19 cellular contexts compared by ENCODE assay signal in genomic region chr7:126486806-126487205, GRCh38.
DNase-seq lines count a peak whose midpoint lies in the region; ATAC-seq and TF ChIP-seq lines count a peak whose summit lies in the region.
"Had no signal": no experiment of that assay in that cellular context is flagged by ENCODE, and none has a peak within 500 bp of the region (broad histone marks: within the 10 kb centered on the region; RNA-seq: fewer than 3 reads in every experiment).

No MANE protein-coding gene starts in this region.

- TF ChIP-seq POLR2A in body of pancreas (IDR thresholded peaks at IDR 0.05) = no peak

- no peak for TF ChIP-seq CTCF in body of pancreas (IDR thresholded peaks at IDR 0.05)

- no peaks in the 10 kb centered on the region for H3K27me3 ChIP-seq in body of pancreas
- H3K27me3 ChIP-seq: BLaER1 treated with 17β-estradiol and CSF1 and Interleukin-3, amounts not matched to agents 10 nM and 100 nM had no signal

- H3K9me3 ChIP-seq in body of pancreas = no peaks in the 10 kb centered on the region
- H3K9me3 ChIP-seq: A549, Caco-2 had no signal

- intact Hi-C loops in body of pancreas (cut with DNase I) = no loop called here

- no peaks in the 10 kb centered on the region for H3K36me3 ChIP-seq in body of pancreas (replicated peaks in 1 of 2; ENCODE audit: insufficient read depth in 1 of 2, low read depth in 2 of 2)
- H3K36me3 ChIP-seq: BLaER1 treated with 17β-estradiol and CSF1 and Interleukin-3, amounts not matched to agents 10 nM and 100 nM had no signal

- no peaks in the 10 kb centered on the region for H3K4me1 ChIP-seq in body of pancreas
- H3K4me1 ChIP-seq: A549, Caco-2 had no signal

- no peak for ATAC-seq in SK-N-SH treated with all-trans-retinoic acid at 6 μM for 48 hours
- ATAC-seq in body of pancreas = no peak
- ATAC-seq: A549; CD8-positive, alpha-beta T cell had no signal

- DNase-seq in NCI-H1105 treated with DMSO at 0.1 percent for 48 hours (lab: John Stamatoyannopoulos, UW) (peak; percentile 13), NCI-H1105 (lab: John Stamatoyannopoulos, UW) (no peak), NCI-H526 treated with DMSO at 0.1 percent for 48 hours (lab: John Stamatoyannopoulos, UW) (peak; percentile 68), SK-N-DZ (ENCODE audit: low spot score) (peak; percentile 67), inferior parietal cortex (ENCODE audit: extremely low spot score) (no peak), body of pancreas (no peak)
- no peak for DNase-seq in activated CD4-positive, alpha-beta T cell treated with anti-CD3 and anti-CD28 coated beads for 1 hour
- DNase-seq: AML-193; Caco-2; Calu3; CD4-positive, alpha-beta T cell; CD8-positive, alpha-beta T cell; DMS79 treated with DMSO at 0.1 percent for 48 hours; GF-D8 had no signal

- H3K27ac ChIP-seq in body of pancreas = no peak overlapping the region
- H3K27ac ChIP-seq: 22Rv1; A549; BLaER1 treated with 17β-estradiol and CSF1 and Interleukin-3, amounts not matched to agents 10 nM and 100 nM; C4-2B had no signal

- H3K4me3 ChIP-seq in body of pancreas = no peak overlapping the region
- H3K4me3 ChIP-seq: A549; BLaER1 treated with 17β-estradiol and CSF1 and Interleukin-3, amounts not matched to agents 10 nM and 100 nM had no signal

TF ChIP-seq in SK-N-SH treated with all-trans-retinoic acid at 6 μM for 48 hours, 23 proteins besides CTCF, POLR2A, EP300 and RAD21:
- TF ChIP-seq ZNF8 (CRISPR knock-in tag; IDR thresholded peaks at IDR 0.05) (no peak), ISL1 (CRISPR knock-in tag; IDR thresholded peaks at IDR 0.05) (0 out of 2 replicates have a peak, but pooled peaks have one; percentile 19)

Comparison
In these comparisons a context has a peak if more than half of its experiments do, and no peak if none do; other contexts are left out.
1. DNase-seq: peak in NCI-H1105 treated with DMSO at 0.1 percent for 48 hours (single experiment), NCI-H526 treated with DMSO at 0.1 percent for 48 hours (single experiment) and SK-N-DZ (single experiment); none in NCI-H1105 (single experiment), activated CD4-positive, alpha-beta T cell treated with anti-CD3 and anti-CD28 coated beads for 1 hour (single experiment), inferior parietal cortex (single experiment) and body of pancreas (0 of 4).